In the genomic region with DNA sequence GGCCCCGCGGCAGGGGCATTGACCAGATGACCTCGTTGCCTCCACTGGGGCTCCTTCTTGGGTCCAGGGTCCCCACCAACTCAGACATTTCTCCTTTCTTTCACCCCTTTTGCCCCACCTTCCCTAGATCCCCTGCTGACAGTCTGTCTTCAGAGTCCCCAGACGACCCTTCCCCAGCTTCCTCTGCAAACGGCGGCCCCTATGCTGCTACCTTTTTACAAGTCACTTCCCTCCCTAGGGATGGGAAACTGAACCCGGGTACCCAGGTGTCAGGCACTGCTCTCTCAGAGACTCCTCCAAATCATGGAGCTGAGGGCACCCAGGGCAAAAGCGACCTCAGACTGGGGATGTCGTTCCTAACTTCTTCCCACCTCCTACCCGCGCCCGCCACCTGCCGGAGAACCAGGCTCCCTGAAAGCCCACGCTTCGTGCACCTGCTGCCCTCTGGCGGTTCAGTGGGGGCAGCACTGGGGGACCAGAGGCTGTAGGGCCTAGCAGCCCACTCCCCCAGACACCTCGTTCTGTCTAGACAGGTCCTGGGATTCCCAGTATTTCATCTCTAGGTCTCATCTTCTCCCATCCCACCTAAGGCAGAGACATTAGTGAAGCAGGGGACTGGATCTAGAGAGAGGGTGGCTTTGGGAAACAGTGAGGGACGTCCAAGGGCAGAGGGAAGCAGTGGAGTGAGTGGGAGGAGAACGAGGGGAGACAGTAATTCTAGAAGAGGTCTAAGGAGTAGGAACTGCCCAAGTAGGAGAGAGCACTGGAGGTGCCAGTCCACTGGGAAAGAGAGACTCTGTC, we compare ENCODE assay signal across 2 cellular contexts.
TF ChIP-seq lines count a peak whose summit lies in the region.

No MANE protein-coding gene starts in this region.

TF ChIP-seq in IMR-90, 13 proteins besides CTCF, POLR2A, EP300 and RAD21:
- TF ChIP-seq MAZ (IDR thresholded peaks at IDR 0.05; ENCODE audit: borderline replicate concordance, low read depth, low read length) (peak; percentile 74; the same call in 1 of the 2 replicates), RFX5 (IDR thresholded peaks at IDR 0.05; ENCODE audit: low read depth, low read length) (no peak), NFE2L2 (IDR thresholded peaks at IDR 0.05; ENCODE audit: low read depth, low read length) (no peak), SMC3 (IDR thresholded peaks at IDR 0.05; ENCODE audit: low read depth, low read length) (peak; percentile 89), FOS (IDR thresholded peaks at IDR 0.05; ENCODE audit: low read depth, low read length) (no peak), CHD1 (IDR thresholded peaks at IDR 0.05; ENCODE audit: low read depth, low read length) (no peak)

TF ChIP-seq in PFSK-1, 5 proteins besides CTCF, POLR2A, EP300 and RAD21:
- TF ChIP-seq, protein P1, sequence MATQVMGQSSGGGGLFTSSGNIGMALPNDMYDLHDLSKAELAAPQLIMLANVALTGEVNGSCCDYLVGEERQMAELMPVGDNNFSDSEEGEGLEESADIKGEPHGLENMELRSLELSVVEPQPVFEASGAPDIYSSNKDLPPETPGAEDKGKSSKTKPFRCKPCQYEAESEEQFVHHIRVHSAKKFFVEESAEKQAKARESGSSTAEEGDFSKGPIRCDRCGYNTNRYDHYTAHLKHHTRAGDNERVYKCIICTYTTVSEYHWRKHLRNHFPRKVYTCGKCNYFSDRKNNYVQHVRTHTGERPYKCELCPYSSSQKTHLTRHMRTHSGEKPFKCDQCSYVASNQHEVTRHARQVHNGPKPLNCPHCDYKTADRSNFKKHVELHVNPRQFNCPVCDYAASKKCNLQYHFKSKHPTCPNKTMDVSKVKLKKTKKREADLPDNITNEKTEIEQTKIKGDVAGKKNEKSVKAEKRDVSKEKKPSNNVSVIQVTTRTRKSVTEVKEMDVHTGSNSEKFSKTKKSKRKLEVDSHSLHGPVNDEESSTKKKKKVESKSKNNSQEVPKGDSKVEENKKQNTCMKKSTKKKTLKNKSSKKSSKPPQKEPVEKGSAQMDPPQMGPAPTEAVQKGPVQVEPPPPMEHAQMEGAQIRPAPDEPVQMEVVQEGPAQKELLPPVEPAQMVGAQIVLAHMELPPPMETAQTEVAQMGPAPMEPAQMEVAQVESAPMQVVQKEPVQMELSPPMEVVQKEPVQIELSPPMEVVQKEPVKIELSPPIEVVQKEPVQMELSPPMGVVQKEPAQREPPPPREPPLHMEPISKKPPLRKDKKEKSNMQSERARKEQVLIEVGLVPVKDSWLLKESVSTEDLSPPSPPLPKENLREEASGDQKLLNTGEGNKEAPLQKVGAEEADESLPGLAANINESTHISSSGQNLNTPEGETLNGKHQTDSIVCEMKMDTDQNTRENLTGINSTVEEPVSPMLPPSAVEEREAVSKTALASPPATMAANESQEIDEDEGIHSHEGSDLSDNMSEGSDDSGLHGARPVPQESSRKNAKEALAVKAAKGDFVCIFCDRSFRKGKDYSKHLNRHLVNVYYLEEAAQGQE (IDR thresholded peaks at IDR 0.05; ENCODE audit: insufficient read depth in 1 of 2, low read depth in 2 of 2, low read length in 2 of 2): no peak
- TF ChIP-seq FOXP2 (optimal IDR thresholded peaks at IDR 0.05; ENCODE audit: borderline replicate concordance, extremely low read depth, extremely low read length, insufficient read depth) (peak; percentile 55), POLR2AphosphoS5 (IDR thresholded peaks at IDR 0.05; ENCODE audit: low read depth, low read length) (no peak), TAF1 (IDR thresholded peaks at IDR 0.05; ENCODE audit: borderline replicate concordance, insufficient read depth, low read length) (no peak), SIN3A (IDR thresholded peaks at IDR 0.05; ENCODE audit: borderline replicate concordance, insufficient read depth, low read length) (no peak)
